Comparison of ENCODE assay signal across 9 cellular contexts in the genomic region with DNA sequence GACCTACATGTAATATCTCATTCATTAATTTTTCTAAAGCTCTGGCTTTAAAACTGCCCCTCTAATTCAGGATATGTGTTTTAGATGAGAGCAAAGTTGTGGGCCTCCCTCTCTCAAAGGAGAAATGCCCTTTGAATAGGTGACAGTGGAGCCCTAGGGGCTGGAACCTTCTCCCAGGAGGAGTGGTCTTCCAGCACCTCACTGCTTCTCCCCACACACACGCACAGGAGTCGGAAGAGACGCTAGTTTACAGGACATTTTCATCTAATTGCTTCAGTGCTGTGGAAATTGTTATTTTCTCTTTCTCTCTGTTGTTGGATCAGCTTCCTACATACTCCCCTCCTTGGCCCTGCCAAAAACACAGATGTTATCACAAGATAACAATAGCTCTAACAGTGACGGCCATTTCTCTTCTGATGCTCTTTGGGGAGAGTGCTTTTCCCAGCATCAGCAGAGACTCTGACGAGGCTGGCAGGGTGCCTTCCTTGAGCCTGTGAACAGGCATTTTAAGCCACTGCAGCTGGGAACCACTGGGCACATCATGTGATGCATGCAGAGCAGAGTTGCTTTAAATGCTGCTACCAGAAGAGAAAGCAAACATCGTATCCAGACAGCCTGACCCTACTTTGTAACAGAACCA.
DNase-seq lines count a peak whose midpoint lies in the region; ATAC-seq and TF ChIP-seq lines count a peak whose summit lies in the region.
"Had no signal": no experiment of that assay in that cellular context is flagged by ENCODE, and none has a peak within 500 bp of the region (broad histone marks: within the 10 kb centered on the region; RNA-seq: fewer than 3 reads in every experiment).

No MANE protein-coding gene starts in this region.

- peak; percentile 22 for ATAC-seq in left lung
- no peak for ATAC-seq in SK-N-SH treated with all-trans-retinoic acid at 6 μM for 48 hours

- no peak for TF ChIP-seq CTCF in left lung (IDR thresholded peaks at IDR 0.05)
- TF ChIP-seq CTCF in WERI-Rb-1 (IDR thresholded peaks at IDR 0.05; ENCODE audit: low read depth, low read length): no peak

- H3K4me1 ChIP-seq in left lung: peaks cover 0 to 8% of the 10 kb centered on the region in 2 donors

- H3K27ac ChIP-seq in left lung (peak overlapping the region in 1 of 2 donors; percentile 41), WERI-Rb-1 (no peak overlapping the region)
- H3K27ac ChIP-seq: 22Rv1 had no signal

- intact Hi-C loops in left lung (cut with DNase I): no loop called here

- DNase-seq in DMS 273 (lab: John Stamatoyannopoulos, UW; ENCODE audit: unreplicated experiment) (peak; percentile 17), DMS 273 treated with DMSO at 0.1 percent for 48 hours (lab: John Stamatoyannopoulos, UW) (no peak), dermis blood vessel endothelial cell (peak; percentile 47), left lung (peak in 1 of 2 donors; percentile 47), superior temporal gyrus (ENCODE audit: extremely low spot score) (peak; percentile 97), WERI-Rb-1 (no peak), NCI-H1417 treated with DMSO at 0.1 percent for 48 hours (lab: John Stamatoyannopoulos, UW) (no peak)

- peaks cover 0 to 21% of the 10 kb centered on the region in 2 donors for H3K27me3 ChIP-seq in left lung
- H3K27me3 ChIP-seq in WERI-Rb-1 (ENCODE audit: insufficient read depth, low read depth, severe bottlenecking): no peaks in the 10 kb centered on the region

- H3K36me3 ChIP-seq in left lung (no peaks in the 10 kb centered on the region), WERI-Rb-1 (no peaks in the 10 kb centered on the region)

- H3K9me3 ChIP-seq in left lung (no peaks in the 10 kb centered on the region), WERI-Rb-1 (ENCODE audit: severe bottlenecking) (no peaks in the 10 kb centered on the region)

- no peak overlapping the region for H3K4me3 ChIP-seq in left lung
- no peak overlapping the region for H3K4me3 ChIP-seq in WERI-Rb-1 (ENCODE audit: low read depth, low read length)

TF ChIP-seq in SK-N-SH treated with all-trans-retinoic acid at 6 μM for 48 hours, 23 proteins besides CTCF, POLR2A, EP300 and RAD21:
- TF ChIP-seq ZFP3 (CRISPR knock-in tag; IDR thresholded peaks at IDR 0.05): no peak
- no peak for TF ChIP-seq GLIS3 (CRISPR knock-in tag; IDR thresholded peaks at IDR 0.05)
- no peak for TF ChIP-seq ARNTL (CRISPR knock-in tag; IDR thresholded peaks at IDR 0.05; ENCODE audit: borderline replicate concordance, low read depth)
- TF ChIP-seq CSDC2 (CRISPR knock-in tag; IDR thresholded peaks at IDR 0.05): no peak
- TF ChIP-seq ZC3H10 (CRISPR knock-in tag; IDR thresholded peaks at IDR 0.05): no peak
- TF ChIP-seq SNAI2 (CRISPR knock-in tag; IDR thresholded peaks at IDR 0.05): no peak
- TF ChIP-seq ISL1 (CRISPR knock-in tag; IDR thresholded peaks at IDR 0.05): no peak
- TF ChIP-seq ZNF8 (CRISPR knock-in tag; IDR thresholded peaks at IDR 0.05): no peak
- TF ChIP-seq PPARA (CRISPR knock-in tag; IDR thresholded peaks at IDR 0.05; ENCODE audit: borderline replicate concordance): no peak
- TF ChIP-seq ZFP30 (CRISPR knock-in tag; IDR thresholded peaks at IDR 0.05): no peak
- TF ChIP-seq BACH2 (CRISPR knock-in tag; IDR thresholded peaks at IDR 0.05; ENCODE audit: borderline replicate concordance): no peak
- TF ChIP-seq, protein P1, sequence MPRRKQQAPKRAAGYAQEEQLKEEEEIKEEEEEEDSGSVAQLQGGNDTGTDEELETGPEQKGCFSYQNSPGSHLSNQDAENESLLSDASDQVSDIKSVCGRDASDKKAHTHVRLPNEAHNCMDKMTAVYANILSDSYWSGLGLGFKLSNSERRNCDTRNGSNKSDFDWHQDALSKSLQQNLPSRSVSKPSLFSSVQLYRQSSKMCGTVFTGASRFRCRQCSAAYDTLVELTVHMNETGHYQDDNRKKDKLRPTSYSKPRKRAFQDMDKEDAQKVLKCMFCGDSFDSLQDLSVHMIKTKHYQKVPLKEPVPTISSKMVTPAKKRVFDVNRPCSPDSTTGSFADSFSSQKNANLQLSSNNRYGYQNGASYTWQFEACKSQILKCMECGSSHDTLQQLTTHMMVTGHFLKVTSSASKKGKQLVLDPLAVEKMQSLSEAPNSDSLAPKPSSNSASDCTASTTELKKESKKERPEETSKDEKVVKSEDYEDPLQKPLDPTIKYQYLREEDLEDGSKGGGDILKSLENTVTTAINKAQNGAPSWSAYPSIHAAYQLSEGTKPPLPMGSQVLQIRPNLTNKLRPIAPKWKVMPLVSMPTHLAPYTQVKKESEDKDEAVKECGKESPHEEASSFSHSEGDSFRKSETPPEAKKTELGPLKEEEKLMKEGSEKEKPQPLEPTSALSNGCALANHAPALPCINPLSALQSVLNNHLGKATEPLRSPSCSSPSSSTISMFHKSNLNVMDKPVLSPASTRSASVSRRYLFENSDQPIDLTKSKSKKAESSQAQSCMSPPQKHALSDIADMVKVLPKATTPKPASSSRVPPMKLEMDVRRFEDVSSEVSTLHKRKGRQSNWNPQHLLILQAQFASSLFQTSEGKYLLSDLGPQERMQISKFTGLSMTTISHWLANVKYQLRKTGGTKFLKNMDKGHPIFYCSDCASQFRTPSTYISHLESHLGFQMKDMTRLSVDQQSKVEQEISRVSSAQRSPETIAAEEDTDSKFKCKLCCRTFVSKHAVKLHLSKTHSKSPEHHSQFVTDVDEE (CRISPR knock-in tag; IDR thresholded peaks at IDR 0.05): no peak
- no peak for TF ChIP-seq ZNF70 (CRISPR knock-in tag; IDR thresholded peaks at IDR 0.05)
- TF ChIP-seq, protein P2, sequence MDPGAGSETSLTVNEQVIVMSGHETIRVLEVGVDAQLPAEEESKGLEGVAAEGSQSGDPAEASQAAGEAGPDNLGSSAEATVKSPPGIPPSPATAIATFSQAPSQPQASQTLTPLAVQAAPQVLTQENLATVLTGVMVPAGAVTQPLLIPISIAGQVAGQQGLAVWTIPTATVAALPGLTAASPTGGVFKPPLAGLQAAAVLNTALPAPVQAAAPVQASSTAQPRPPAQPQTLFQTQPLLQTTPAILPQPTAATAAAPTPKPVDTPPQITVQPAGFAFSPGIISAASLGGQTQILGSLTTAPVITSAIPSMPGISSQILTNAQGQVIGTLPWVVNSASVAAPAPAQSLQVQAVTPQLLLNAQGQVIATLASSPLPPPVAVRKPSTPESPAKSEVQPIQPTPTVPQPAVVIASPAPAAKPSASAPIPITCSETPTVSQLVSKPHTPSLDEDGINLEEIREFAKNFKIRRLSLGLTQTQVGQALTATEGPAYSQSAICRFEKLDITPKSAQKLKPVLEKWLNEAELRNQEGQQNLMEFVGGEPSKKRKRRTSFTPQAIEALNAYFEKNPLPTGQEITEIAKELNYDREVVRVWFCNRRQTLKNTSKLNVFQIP (CRISPR knock-in tag; IDR thresholded peaks at IDR 0.05; ENCODE audit: borderline replicate concordance, low read depth): no peak

Comparison
In these comparisons a context has a peak if more than half of its experiments do, and no peak if none do; other contexts are left out.
1. DNase-seq: peak in DMS 273 (single experiment), dermis blood vessel endothelial cell (single experiment) and superior temporal gyrus (single experiment); none in DMS 273 treated with DMSO at 0.1 percent for 48 hours (single experiment), WERI-Rb-1 (single experiment) and NCI-H1417 treated with DMSO at 0.1 percent for 48 hours (single experiment).